In the genomic region with DNA sequence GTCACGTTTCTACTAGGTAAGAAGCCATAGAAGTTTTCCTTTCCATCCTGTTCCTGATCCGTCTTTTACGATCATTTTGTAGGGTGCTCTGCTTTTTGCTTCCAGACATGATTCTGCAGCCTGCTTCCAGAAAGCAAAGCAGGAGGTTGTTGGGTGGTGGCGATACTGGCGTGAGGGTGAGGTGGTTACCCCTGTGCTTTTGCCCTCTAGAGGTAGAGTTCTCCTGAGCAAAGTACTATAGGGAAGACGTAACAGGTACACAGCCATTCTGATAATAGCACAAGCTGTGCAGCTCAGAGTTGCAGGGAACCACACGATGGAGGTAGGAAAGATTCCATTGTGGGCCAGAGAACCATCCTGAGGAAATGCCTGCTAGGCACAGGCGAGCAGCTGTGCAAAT, we compare ENCODE assay signal across 2 cellular contexts.
TF ChIP-seq lines count a peak whose summit lies in the region.

No MANE protein-coding gene starts in this region.

TF ChIP-seq in GM12891, 5 proteins besides CTCF, POLR2A, EP300 and RAD21:
- TF ChIP-seq SPI1 (IDR thresholded peaks at IDR 0.05; ENCODE audit: low read depth, low read length) (no peak), POLR2AphosphoS5 (IDR thresholded peaks at IDR 0.05; ENCODE audit: low read depth, low read length) (no peak), POU2F2 (IDR thresholded peaks at IDR 0.05; ENCODE audit: low read depth, low read length) (no peak), TAF1 (IDR thresholded peaks at IDR 0.05; ENCODE audit: low read depth, low read length) (no peak), PAX5 (IDR thresholded peaks at IDR 0.05; ENCODE audit: insufficient read depth, low read length, severe bottlenecking) (no peak)
TF ChIP-seq in GM12891: peak in this region for 0.

TF ChIP-seq in H1, 55 proteins besides CTCF, POLR2A, EP300 and RAD21:
- no peak for TF ChIP-seq SRF (IDR thresholded peaks at IDR 0.05; ENCODE audit: low read depth, low read length)
- TF ChIP-seq JUN (IDR thresholded peaks at IDR 0.05; ENCODE audit: low read depth, low read length), result no peak
- no peak for TF ChIP-seq SP4 (IDR thresholded peaks at IDR 0.05; ENCODE audit: low read length)
- no peak for TF ChIP-seq CBX8 (IDR thresholded peaks at IDR 0.05; ENCODE audit: borderline replicate concordance, low read depth, low read length)
- no peak for TF ChIP-seq SAP30 (IDR thresholded peaks at IDR 0.05; ENCODE audit: insufficient read depth, insufficient replicate concordance, low read length)
- no peak for TF ChIP-seq KDM1A (IDR thresholded peaks at IDR 0.05; ENCODE audit: borderline replicate concordance, low read length)
